ENCODE assay signal across 40 cellular contexts in the genomic region with DNA sequence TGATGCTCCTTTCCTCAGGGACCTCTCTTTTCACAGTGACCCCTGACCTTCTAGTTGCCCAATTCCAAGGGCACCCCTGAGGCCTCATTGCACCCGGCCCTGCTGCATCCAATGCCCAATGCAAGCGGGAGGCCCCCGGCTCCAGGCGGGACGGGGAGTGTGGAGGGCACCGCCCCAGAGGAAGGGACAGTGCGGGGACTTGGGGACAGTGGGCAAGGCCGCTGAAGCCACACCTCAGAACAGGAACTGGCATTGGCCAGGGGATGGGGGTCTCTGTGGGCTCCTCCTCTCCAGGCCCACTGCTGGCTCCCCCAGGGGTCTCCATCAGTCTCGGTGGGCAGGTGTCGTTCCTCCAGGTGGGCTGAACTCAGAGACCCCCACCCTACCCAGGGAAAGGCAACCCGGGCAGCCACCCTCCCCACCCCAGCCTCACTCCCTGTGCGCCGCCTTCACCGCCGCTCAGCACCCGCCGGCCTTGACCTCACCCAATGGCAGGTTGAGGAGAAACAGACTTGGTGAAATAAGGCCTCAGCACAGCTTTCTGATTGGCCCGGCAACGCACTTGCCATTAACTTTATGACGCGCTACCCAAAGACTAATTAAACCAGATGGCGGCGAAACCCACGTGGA.
"Had no signal": no experiment of that assay in that cellular context is flagged by ENCODE, and none has a peak within 500 bp of the region (broad histone marks: within the 10 kb centered on the region; RNA-seq: fewer than 3 reads in every experiment).

No MANE protein-coding gene starts in this region.

- H3K27me3 Mint-ChIP-seq: activated naive CD4-positive, alpha-beta T cell treated with anti-CD3 and anti-CD28 coated beads, Interleukin-2, amount 10 ng/mL, durations not matched to agents 7 days and 5 days; activated naive CD4-positive, alpha-beta T cell treated with anti-CD3 and anti-CD28 coated beads, Interleukin-2, amount 50 U/mL, for 24 hours; activated naive CD8-positive, alpha-beta T cell; activated naive CD8-positive, alpha-beta T cell treated with anti-CD3 and anti-CD28 coated beads for 36 hours; activated naive CD8-positive, alpha-beta T cell treated with anti-CD3 and anti-CD28 coated beads, Interleukin-2, amount 10 ng/mL, durations not matched to agents 7 days and 5 days; activated naive CD8-positive, alpha-beta T cell treated with anti-CD3 and anti-CD28 coated beads, Interleukin-2, amount 50 U/mL, for 24 hours; activated T-cell treated with anti-CD3 and anti-CD28 coated beads, Interleukin-2, amount 50 U/mL, for 24 hours; activated T-helper 17 cell treated with anti-CD3 and anti-CD28 coated beads, Interleukin-2, amount 50 U/mL, for 72 hours; brain had no signal

- H3K4me1 ChIP-seq: adrenal gland, ascending aorta, body of pancreas, breast epithelium had no signal

- H3K36me3 ChIP-seq: adrenal gland, ascending aorta, brain microvascular endothelial cell, breast epithelium, cardiac muscle cell had no signal

- FAIRE-seq: astrocyte had no signal

- H3K27ac Mint-ChIP-seq: activated naive CD4-positive, alpha-beta T cell treated with anti-CD3 and anti-CD28 coated beads for 36 hours; activated naive CD4-positive, alpha-beta T cell treated with anti-CD3 and anti-CD28 coated beads, Interleukin-2, amount 10 ng/mL, durations not matched to agents 7 days and 5 days; activated naive CD4-positive, alpha-beta T cell treated with anti-CD3 and anti-CD28 coated beads, Interleukin-2, amount 50 U/mL, for 24 hours; activated naive CD4-positive, alpha-beta T cell treated with anti-CD3 and anti-CD28 coated beads, Interleukin-2, amount 50 U/mL, for 72 hours; activated naive CD8-positive, alpha-beta T cell; activated naive CD8-positive, alpha-beta T cell treated with anti-CD3 and anti-CD28 coated beads for 36 hours; activated naive CD8-positive, alpha-beta T cell treated with anti-CD3 and anti-CD28 coated beads, Interleukin-2, amount 10 ng/mL, durations not matched to agents 7 days and 5 days; activated naive CD8-positive, alpha-beta T cell treated with anti-CD3 and anti-CD28 coated beads, Interleukin-2, amount 50 U/mL, for 24 hours; activated T-cell treated with anti-CD3 and anti-CD28 coated beads, Interleukin-2, amount 50 U/mL, for 24 hours; activated T-cell treated with anti-CD3 and anti-CD28 coated beads, Interleukin-2, amount 50 U/mL, for 72 hours; activated T-helper 1 cell treated with anti-CD3 and anti-CD28 coated beads, Interleukin-12 subunit alpha, Interleukin-12 subunit beta, Interleukin-2, Interleukin-4 antibody, amounts not matched to agents 30 ng/mL and 10 ng/mL and 1 ng/mL, durations not matched to agents 14 hours and 24 hours and 36 hours; activated T-helper 17 cell treated with anti-CD3 and anti-CD28 coated beads, Interleukin-2, amount 50 U/mL, for 72 hours; activated T-helper 2 cell treated with anti-CD3 and anti-CD28 coated beads, Interferon-gamma antibody, Interleukin-2, Interleukin-4, amounts not matched to agents 10 μg/mL and 5 μg/mL and 100 μg/mL, durations not matched to agents 14 hours and 24 hours and 36 hours had no signal

- H3K4me3 Mint-ChIP-seq: activated naive CD4-positive, alpha-beta T cell treated with anti-CD3 and anti-CD28 coated beads for 36 hours; activated naive CD4-positive, alpha-beta T cell treated with anti-CD3 and anti-CD28 coated beads, Interleukin-2, amount 10 ng/mL, durations not matched to agents 7 days and 5 days; activated naive CD4-positive, alpha-beta T cell treated with anti-CD3 and anti-CD28 coated beads, Interleukin-2, amount 50 U/mL, for 24 hours; activated naive CD8-positive, alpha-beta T cell; activated naive CD8-positive, alpha-beta T cell treated with anti-CD3 and anti-CD28 coated beads for 36 hours; activated naive CD8-positive, alpha-beta T cell treated with anti-CD3 and anti-CD28 coated beads, Interleukin-2, amount 10 ng/mL, durations not matched to agents 7 days and 5 days; activated naive CD8-positive, alpha-beta T cell treated with anti-CD3 and anti-CD28 coated beads, Interleukin-2, amount 50 U/mL, for 24 hours; activated T-cell treated with anti-CD3 and anti-CD28 coated beads, Interleukin-2, amount 50 U/mL, for 24 hours; activated T-cell treated with anti-CD3 and anti-CD28 coated beads, Interleukin-2, amount 50 U/mL, for 4 hours; activated T-cell treated with anti-CD3 and anti-CD28 coated beads, Interleukin-2, amount 50 U/mL, for 72 hours; activated T-helper 1 cell treated with anti-CD3 and anti-CD28 coated beads, Interleukin-12 subunit alpha, Interleukin-12 subunit beta, Interleukin-2, Interleukin-4 antibody, amounts not matched to agents 30 ng/mL and 10 ng/mL and 1 ng/mL, durations not matched to agents 14 hours and 24 hours and 36 hours; activated T-helper 17 cell treated with anti-CD3 and anti-CD28 coated beads, Interleukin-2, amount 50 U/mL, for 72 hours; brain; central memory CD8-positive, alpha-beta T cell had no signal

- H3K27me3 ChIP-seq: adrenal gland, ascending aorta, body of pancreas, brain microvascular endothelial cell, cardiac muscle cell had no signal

- H3K4me1 Mint-ChIP-seq: activated naive CD4-positive, alpha-beta T cell treated with anti-CD3 and anti-CD28 coated beads, Interleukin-2, amount 10 ng/mL, durations not matched to agents 7 days and 5 days; activated naive CD4-positive, alpha-beta T cell treated with anti-CD3 and anti-CD28 coated beads, Interleukin-2, amount 50 U/mL, for 24 hours; activated naive CD8-positive, alpha-beta T cell treated with anti-CD3 and anti-CD28 coated beads for 36 hours; activated naive CD8-positive, alpha-beta T cell treated with anti-CD3 and anti-CD28 coated beads, Interleukin-2, amount 10 ng/mL, durations not matched to agents 7 days and 5 days; activated naive CD8-positive, alpha-beta T cell treated with anti-CD3 and anti-CD28 coated beads, Interleukin-2, amount 50 U/mL, for 24 hours; activated T-helper 17 cell treated with anti-CD3 and anti-CD28 coated beads, Interleukin-2, amount 50 U/mL, for 72 hours; central memory CD8-positive, alpha-beta T cell had no signal

- H3K9me3 Mint-ChIP-seq: activated naive CD4-positive, alpha-beta T cell treated with anti-CD3 and anti-CD28 coated beads for 36 hours; activated naive CD4-positive, alpha-beta T cell treated with anti-CD3 and anti-CD28 coated beads, Interleukin-2, amount 10 ng/mL, durations not matched to agents 7 days and 5 days; activated naive CD4-positive, alpha-beta T cell treated with anti-CD3 and anti-CD28 coated beads, Interleukin-2, amount 50 U/mL, for 24 hours; activated naive CD4-positive, alpha-beta T cell treated with anti-CD3 and anti-CD28 coated beads, Interleukin-2, amount 50 U/mL, for 72 hours; activated naive CD8-positive, alpha-beta T cell treated with anti-CD3 and anti-CD28 coated beads for 36 hours; activated naive CD8-positive, alpha-beta T cell treated with anti-CD3 and anti-CD28 coated beads, Interleukin-2, amount 10 ng/mL, durations not matched to agents 7 days and 5 days; activated naive CD8-positive, alpha-beta T cell treated with anti-CD3 and anti-CD28 coated beads, Interleukin-2, amount 50 U/mL, for 24 hours; activated T-cell treated with anti-CD3 and anti-CD28 coated beads, Interleukin-2, amount 50 U/mL, for 24 hours; activated T-cell treated with anti-CD3 and anti-CD28 coated beads, Interleukin-2, amount 50 U/mL, for 4 hours; activated T-cell treated with anti-CD3 and anti-CD28 coated beads, Interleukin-2, amount 50 U/mL, for 72 hours; activated T-helper 1 cell treated with anti-CD3 and anti-CD28 coated beads, Interleukin-12 subunit alpha, Interleukin-12 subunit beta, Interleukin-2, Interleukin-4 antibody, amounts not matched to agents 30 ng/mL and 10 ng/mL and 1 ng/mL, durations not matched to agents 14 hours and 24 hours and 36 hours; activated T-helper 17 cell treated with anti-CD3 and anti-CD28 coated beads, Interleukin-2, amount 50 U/mL, for 72 hours; activated T-helper 2 cell treated with anti-CD3 and anti-CD28 coated beads, Interferon-gamma antibody, Interleukin-2, Interleukin-4, amounts not matched to agents 10 μg/mL and 5 μg/mL and 100 μg/mL, durations not matched to agents 14 hours and 24 hours and 36 hours; brain; central memory CD8-positive, alpha-beta T cell had no signal

- ATAC-seq: activated naive CD4-positive, alpha-beta T cell treated with anti-CD3 and anti-CD28 coated beads, Interleukin-2, amount 50 U/mL, for 72 hours; activated naive CD8-positive, alpha-beta T cell treated with anti-CD3 and anti-CD28 coated beads, Interleukin-2, amount 50 U/mL, for 24 hours; activated T-cell treated with anti-CD3 and anti-CD28 coated beads, Interleukin-2, amount 50 U/mL, for 4 hours; activated T-cell treated with anti-CD3 and anti-CD28 coated beads, Interleukin-2, amount 50 U/mL, for 72 hours; activated T-helper 17 cell treated with anti-CD3 and anti-CD28 coated beads, Interleukin-2, amount 50 U/mL, for 72 hours; body of pancreas had no signal

- H3K9me3 ChIP-seq: adrenal gland, ascending aorta, body of pancreas, breast epithelium had no signal

- H3K4me3 ChIP-seq: adrenal gland, ascending aorta, body of pancreas, breast epithelium, cardiac muscle cell had no signal

- DNase-seq: activated effector memory CD4-positive, alpha-beta T cell treated with anti-CD3 and anti-CD28 coated beads, Interleukin-2, amount 50 U/mL, for 16 hours; activated effector memory CD4-positive, alpha-beta T cell treated with Interleukin-2 at 50 U/mL for 16 hours; activated gamma-delta T cell; activated gamma-delta T cell treated with Interleukin-2 at 50 U/mL for 16 hours; activated naive CD4-positive, alpha-beta T cell; activated naive CD4-positive, alpha-beta T cell treated with anti-CD3 and anti-CD28 coated beads for 36 hours; activated naive CD4-positive, alpha-beta T cell treated with anti-CD3 and anti-CD28 coated beads, Interleukin-2, amount 10 ng/mL, durations not matched to agents 7 days and 5 days; activated naive CD4-positive, alpha-beta T cell treated with anti-CD3 and anti-CD28 coated beads, Interleukin-2, amount 50 U/mL, for 16 hours; activated naive CD4-positive, alpha-beta T cell treated with Interleukin-2 at 50 U/mL for 16 hours; activated naive CD8-positive, alpha-beta T cell treated with anti-CD3 and anti-CD28 coated beads for 36 hours; activated naive CD8-positive, alpha-beta T cell treated with anti-CD3 and anti-CD28 coated beads, Interleukin-2, amount 10 ng/mL, durations not matched to agents 7 days and 5 days; activated naive CD8-positive, alpha-beta T cell treated with anti-CD3 and anti-CD28 coated beads, Interleukin-2, amount 50 U/mL, for 24 hours; activated T-cell treated with anti-CD3 and anti-CD28 coated beads for 4 hours; activated T-cell treated with anti-CD3 and anti-CD28 coated beads, Interleukin-2, amount 50 U/mL, for 1 hour; activated T-cell treated with anti-CD3 and anti-CD28 coated beads, Interleukin-2, amount 50 U/mL, for 24 hours; activated T-cell treated with anti-CD3 and anti-CD28 coated beads, Interleukin-2, amount 50 U/mL, for 4 hours; activated T-cell treated with anti-CD3 and anti-CD28 coated beads, Interleukin-2, amount 50 U/mL, for 48 hours; activated T-cell treated with anti-CD3 and anti-CD28 coated beads, Interleukin-2, amount 50 U/mL, for 72 hours; adrenal gland; amniotic stem cell; amygdala; anterior cingulate cortex; aorta; body of pancreas; brain microvascular endothelial cell; caudate nucleus; central memory CD4-positive, alpha-beta T cell; cerebellar nuclear complex had no signal

- H3K27ac ChIP-seq: adrenal gland, ascending aorta, body of pancreas, brain microvascular endothelial cell, breast epithelium, cardiac muscle cell had no signal
